ENCODE assay signal across 1 cellular context in the genomic region with DNA sequence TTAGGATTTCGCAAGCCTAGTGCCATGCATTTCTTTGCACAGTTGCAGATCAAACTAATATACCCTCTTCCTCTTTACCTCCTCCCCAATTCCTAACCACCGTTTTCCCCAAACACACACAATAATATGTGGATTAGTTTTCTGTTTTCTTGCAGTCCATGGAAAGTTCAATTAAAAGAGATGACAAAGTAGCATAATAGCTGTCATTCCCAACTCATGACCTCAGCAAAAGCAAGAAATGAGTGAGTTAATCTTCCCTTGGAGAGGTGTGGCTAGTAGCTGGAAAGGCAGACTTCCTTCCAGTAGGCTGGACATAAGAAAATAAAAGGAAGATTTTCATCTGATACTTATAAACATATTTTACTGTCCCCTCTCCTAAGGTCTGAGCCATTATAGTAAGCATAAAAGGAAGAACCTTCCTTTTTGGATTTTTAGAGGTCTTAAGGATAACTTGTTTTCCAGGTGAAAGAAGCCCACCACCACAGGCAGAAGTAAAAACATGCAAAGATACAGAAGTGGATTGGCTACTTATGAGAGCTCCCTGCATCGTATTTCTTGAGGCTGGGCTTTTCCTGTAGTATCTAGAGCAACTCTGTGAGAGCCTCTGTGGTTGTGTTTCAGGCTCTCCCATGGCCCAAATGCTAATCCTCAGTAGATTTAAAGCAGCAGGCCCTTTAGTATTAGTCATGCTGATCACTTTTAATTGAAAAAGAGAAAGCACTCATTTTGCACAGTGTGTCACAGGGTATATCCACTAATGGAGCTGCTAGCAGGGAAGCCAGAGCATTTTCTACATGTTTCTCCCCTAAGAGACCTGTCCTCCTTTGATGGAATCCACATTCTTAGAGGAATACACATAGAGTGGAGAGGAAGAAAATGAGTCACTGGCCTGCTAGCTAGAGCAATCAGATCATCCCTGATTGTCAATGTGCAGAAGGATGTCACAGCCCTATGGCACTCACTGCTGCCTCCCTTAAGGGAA.
TF ChIP-seq lines count a peak whose summit lies in the region.

No MANE protein-coding gene starts in this region.

TF ChIP-seq in SK-N-SH, 30 proteins besides CTCF, POLR2A, EP300 and RAD21 (continued from another document):
- TF ChIP-seq, protein P1, sequence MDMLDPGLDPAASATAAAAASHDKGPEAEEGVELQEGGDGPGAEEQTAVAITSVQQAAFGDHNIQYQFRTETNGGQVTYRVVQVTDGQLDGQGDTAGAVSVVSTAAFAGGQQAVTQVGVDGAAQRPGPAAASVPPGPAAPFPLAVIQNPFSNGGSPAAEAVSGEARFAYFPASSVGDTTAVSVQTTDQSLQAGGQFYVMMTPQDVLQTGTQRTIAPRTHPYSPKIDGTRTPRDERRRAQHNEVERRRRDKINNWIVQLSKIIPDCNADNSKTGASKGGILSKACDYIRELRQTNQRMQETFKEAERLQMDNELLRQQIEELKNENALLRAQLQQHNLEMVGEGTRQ (IDR thresholded peaks at IDR 0.05; ENCODE audit: borderline replicate concordance, low read depth, low read length), result no peak
- TF ChIP-seq SMC3 (IDR thresholded peaks at IDR 0.05; ENCODE audit: low read depth, low read length), result no peak
- no peak for TF ChIP-seq GABPA (IDR thresholded peaks at IDR 0.05; ENCODE audit: low read depth)
- TF ChIP-seq, protein P2, sequence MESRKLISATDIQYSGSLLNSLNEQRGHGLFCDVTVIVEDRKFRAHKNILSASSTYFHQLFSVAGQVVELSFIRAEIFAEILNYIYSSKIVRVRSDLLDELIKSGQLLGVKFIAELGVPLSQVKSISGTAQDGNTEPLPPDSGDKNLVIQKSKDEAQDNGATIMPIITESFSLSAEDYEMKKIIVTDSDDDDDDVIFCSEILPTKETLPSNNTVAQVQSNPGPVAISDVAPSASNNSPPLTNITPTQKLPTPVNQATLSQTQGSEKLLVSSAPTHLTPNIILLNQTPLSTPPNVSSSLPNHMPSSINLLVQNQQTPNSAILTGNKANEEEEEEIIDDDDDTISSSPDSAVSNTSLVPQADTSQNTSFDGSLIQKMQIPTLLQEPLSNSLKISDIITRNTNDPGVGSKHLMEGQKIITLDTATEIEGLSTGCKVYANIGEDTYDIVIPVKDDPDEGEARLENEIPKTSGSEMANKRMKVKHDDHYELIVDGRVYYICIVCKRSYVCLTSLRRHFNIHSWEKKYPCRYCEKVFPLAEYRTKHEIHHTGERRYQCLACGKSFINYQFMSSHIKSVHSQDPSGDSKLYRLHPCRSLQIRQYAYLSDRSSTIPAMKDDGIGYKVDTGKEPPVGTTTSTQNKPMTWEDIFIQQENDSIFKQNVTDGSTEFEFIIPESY (IDR thresholded peaks at IDR 0.05; ENCODE audit: borderline replicate concordance, low read depth), result no peak
- no peak for TF ChIP-seq EZH2phosphoT487 (IDR thresholded peaks at IDR 0.05; ENCODE audit: borderline replicate concordance, low read depth)
- TF ChIP-seq FOSL2 (IDR thresholded peaks at IDR 0.05; ENCODE audit: borderline replicate concordance, low read depth), result peak; percentile 92
- no peak for TF ChIP-seq MXI1 (IDR thresholded peaks at IDR 0.05; ENCODE audit: low read depth, low read length)
- TF ChIP-seq, protein P3, sequence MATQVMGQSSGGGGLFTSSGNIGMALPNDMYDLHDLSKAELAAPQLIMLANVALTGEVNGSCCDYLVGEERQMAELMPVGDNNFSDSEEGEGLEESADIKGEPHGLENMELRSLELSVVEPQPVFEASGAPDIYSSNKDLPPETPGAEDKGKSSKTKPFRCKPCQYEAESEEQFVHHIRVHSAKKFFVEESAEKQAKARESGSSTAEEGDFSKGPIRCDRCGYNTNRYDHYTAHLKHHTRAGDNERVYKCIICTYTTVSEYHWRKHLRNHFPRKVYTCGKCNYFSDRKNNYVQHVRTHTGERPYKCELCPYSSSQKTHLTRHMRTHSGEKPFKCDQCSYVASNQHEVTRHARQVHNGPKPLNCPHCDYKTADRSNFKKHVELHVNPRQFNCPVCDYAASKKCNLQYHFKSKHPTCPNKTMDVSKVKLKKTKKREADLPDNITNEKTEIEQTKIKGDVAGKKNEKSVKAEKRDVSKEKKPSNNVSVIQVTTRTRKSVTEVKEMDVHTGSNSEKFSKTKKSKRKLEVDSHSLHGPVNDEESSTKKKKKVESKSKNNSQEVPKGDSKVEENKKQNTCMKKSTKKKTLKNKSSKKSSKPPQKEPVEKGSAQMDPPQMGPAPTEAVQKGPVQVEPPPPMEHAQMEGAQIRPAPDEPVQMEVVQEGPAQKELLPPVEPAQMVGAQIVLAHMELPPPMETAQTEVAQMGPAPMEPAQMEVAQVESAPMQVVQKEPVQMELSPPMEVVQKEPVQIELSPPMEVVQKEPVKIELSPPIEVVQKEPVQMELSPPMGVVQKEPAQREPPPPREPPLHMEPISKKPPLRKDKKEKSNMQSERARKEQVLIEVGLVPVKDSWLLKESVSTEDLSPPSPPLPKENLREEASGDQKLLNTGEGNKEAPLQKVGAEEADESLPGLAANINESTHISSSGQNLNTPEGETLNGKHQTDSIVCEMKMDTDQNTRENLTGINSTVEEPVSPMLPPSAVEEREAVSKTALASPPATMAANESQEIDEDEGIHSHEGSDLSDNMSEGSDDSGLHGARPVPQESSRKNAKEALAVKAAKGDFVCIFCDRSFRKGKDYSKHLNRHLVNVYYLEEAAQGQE (IDR thresholded peaks at IDR 0.05; ENCODE audit: low read depth, low read length), result no peak
- no peak for TF ChIP-seq FOXM1 (IDR thresholded peaks at IDR 0.05; ENCODE audit: low read depth)
- TF ChIP-seq NFIC (IDR thresholded peaks at IDR 0.05; ENCODE audit: borderline replicate concordance), result peak; percentile 64; the same call in 1 of the 2 replicates
- peak; percentile 66; the same call in 1 of the 2 replicates for TF ChIP-seq SIN3A (IDR thresholded peaks at IDR 0.05; ENCODE audit: borderline replicate concordance, low read depth, low read length)
- TF ChIP-seq, protein P4, sequence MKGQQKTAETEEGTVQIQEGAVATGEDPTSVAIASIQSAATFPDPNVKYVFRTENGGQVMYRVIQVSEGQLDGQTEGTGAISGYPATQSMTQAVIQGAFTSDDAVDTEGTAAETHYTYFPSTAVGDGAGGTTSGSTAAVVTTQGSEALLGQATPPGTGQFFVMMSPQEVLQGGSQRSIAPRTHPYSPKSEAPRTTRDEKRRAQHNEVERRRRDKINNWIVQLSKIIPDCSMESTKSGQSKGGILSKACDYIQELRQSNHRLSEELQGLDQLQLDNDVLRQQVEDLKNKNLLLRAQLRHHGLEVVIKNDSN (IDR thresholded peaks at IDR 0.05; ENCODE audit: borderline replicate concordance, low read depth), result no peak
- peak; percentile 90 for TF ChIP-seq TCF12 (IDR thresholded peaks at IDR 0.05)
- TF ChIP-seq TAF1 (IDR thresholded peaks at IDR 0.05; ENCODE audit: borderline replicate concordance, low read depth, low read length), result peak; percentile 37; the same call in 1 of the 2 replicates
